Comparison of ENCODE assay signal across 8 cellular contexts in genomic region chr12:76878899-76879709, GRCh38.
DNase-seq lines count a peak whose midpoint lies in the region; ATAC-seq and TF ChIP-seq lines count a peak whose summit lies in the region.

Gene CSRP2, minus strand, starts transcription at chr12:76879019. Its CDS starts 12,759 bp downstream, at chr12:76866260.

- ATAC-seq in GM19463 (IDR thresholded peaks at IDR 0.05; ENCODE audit: unreplicated experiment) = peak; percentile 86

- H3K4me3 ChIP-seq in epithelial cell of esophagus (ENCODE audit: low read length) = peak within 1 kb of the TSS; percentile 88

- peak; percentile 21 for TF ChIP-seq CTCF in epithelial cell of esophagus (IDR thresholded peaks at IDR 0.05; ENCODE audit: insufficient read depth, low read depth, low read length, missing control alignments)

- DNase-seq in CMK (ENCODE audit: low read depth) (peak; percentile 32), HK-2 (ENCODE audit: unreplicated experiment) (peak; percentile 97), NOMO-1 treated with DMSO at 0.1 percent for 48 hours (lab: John Stamatoyannopoulos, UW; ENCODE audit: unreplicated experiment) (peak; percentile 13), activated T-cell treated with anti-CD3 and anti-CD28 coated beads for 1 hour (ENCODE audit: low read depth) (peak; percentile 40), epithelial cell of esophagus (ENCODE audit: low read depth) (peak; percentile 92), midbrain (lab: John Stamatoyannopoulos, UW) (peak; percentile 71)
- peak; percentile 57 for DNase-seq in stimulated activated CD8-positive, alpha-beta memory T cell treated with anti-CD3 and anti-CD28 coated beads, Interleukin-4, amount 100 ng/mL, for 24 hours (ENCODE audit: low read depth)

Comparison
In these comparisons a context has a peak if more than half of its experiments do, and no peak if none do; other contexts are left out.
1. Peak in every context shown above with its lines: DNase-seq, ATAC-seq and H3K4me3 ChIP-seq.
2. DNase-seq: peak in every context shown above with its lines; median percentile 97 in HK-2; 92 in epithelial cell of esophagus; 71 in midbrain; 57 in stimulated activated CD8-positive, alpha-beta memory T cell treated with anti-CD3 and anti-CD28 coated beads, Interleukin-4, amount 100 ng/mL, for 24 hours; 40 in activated T-cell treated with anti-CD3 and anti-CD28 coated beads for 1 hour; 32 in CMK; 13 in NOMO-1 treated with DMSO at 0.1 percent for 48 hours.